2 cellular contexts compared by ENCODE assay signal in genomic region chr20:57570145-57570850, GRCh38.
TF ChIP-seq lines count a peak whose summit lies in the region.

No MANE protein-coding gene starts in this region.

TF ChIP-seq in GM23338, 12 proteins besides CTCF, POLR2A, EP300 and RAD21:
- TF ChIP-seq NANOG (IDR thresholded peaks at IDR 0.05; ENCODE audit: borderline replicate concordance) = no peak
- TF ChIP-seq CREB1 (CRISPR knock-in tag; IDR thresholded peaks at IDR 0.05; ENCODE audit: low read depth) = no peak
- no peak for TF ChIP-seq POLR2AphosphoS5 (IDR thresholded peaks at IDR 0.05; ENCODE audit: low read depth)
- no peak for TF ChIP-seq ZNF462 (CRISPR knock-in tag; IDR thresholded peaks at IDR 0.05)
- no peak for TF ChIP-seq STAT1 (IDR thresholded peaks at IDR 0.05; ENCODE audit: unreplicated experiment)
- no peak for TF ChIP-seq JUNB (IDR thresholded peaks at IDR 0.05; ENCODE audit: unreplicated experiment)
- no peak for TF ChIP-seq ZNF331 (CRISPR knock-in tag; IDR thresholded peaks at IDR 0.05; ENCODE audit: low read depth)
- no peak for TF ChIP-seq EZH2phosphoT487 (IDR thresholded peaks at IDR 0.05; ENCODE audit: unreplicated experiment)
- no peak for TF ChIP-seq REST (IDR thresholded peaks at IDR 0.05; ENCODE audit: unreplicated experiment)
- TF ChIP-seq ETS1 (IDR thresholded peaks at IDR 0.05) = no peak
- TF ChIP-seq EZH2 (IDR thresholded peaks at IDR 0.05; ENCODE audit: low read depth, unreplicated experiment) = no peak
- no peak for TF ChIP-seq ZNF114 (CRISPR knock-in tag; IDR thresholded peaks at IDR 0.05)

TF ChIP-seq in H1, 55 proteins besides CTCF, POLR2A, EP300 and RAD21:
- TF ChIP-seq RBBP5 (IDR thresholded peaks at IDR 0.05; ENCODE audit: borderline replicate concordance, low read depth, low read length) = no peak
- no peak for TF ChIP-seq RXRA (IDR thresholded peaks at IDR 0.05; ENCODE audit: insufficient read depth, low read depth, low read length)
- no peak for TF ChIP-seq SIRT6 (IDR thresholded peaks at IDR 0.05; ENCODE audit: low read length)
- TF ChIP-seq ATF2 (IDR thresholded peaks at IDR 0.05; ENCODE audit: low read length) = no peak
- no peak for TF ChIP-seq TAF1 (IDR thresholded peaks at IDR 0.05; ENCODE audit: low read depth, low read length)
